Comparison of ENCODE assay signal across 21 cellular contexts in the genomic region with DNA sequence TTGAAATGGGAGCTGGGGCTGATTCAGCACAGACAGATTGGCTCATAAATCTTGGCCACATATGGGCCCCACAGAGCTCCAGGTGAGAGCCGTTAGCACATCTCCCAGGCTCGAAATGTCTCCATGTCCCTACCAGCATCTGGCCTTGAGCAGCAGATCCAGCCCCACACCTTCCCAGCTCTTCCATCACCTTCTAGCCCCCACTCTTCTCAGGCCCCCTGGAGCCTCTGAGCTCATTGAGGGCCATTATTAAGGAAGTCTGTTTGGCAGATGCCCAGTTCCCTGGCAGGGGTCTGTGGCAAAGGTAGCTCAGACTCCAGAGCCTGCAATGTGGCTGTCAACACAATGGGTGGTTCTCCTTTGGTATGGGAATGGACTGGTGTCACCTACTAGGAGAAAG.
"Had no signal": no experiment of that assay in that cellular context is flagged by ENCODE, and none has a peak within 500 bp of the region (broad histone marks: within the 10 kb centered on the region; RNA-seq: fewer than 3 reads in every experiment).

No MANE protein-coding gene starts in this region.

- H3K4me1 ChIP-seq: esophagus squamous epithelium, gastroesophageal sphincter, psoas muscle, right lobe of liver, spleen, testis, tibial nerve had no signal

- ATAC-seq: gastroesophageal sphincter; left colon; naive thymus-derived CD4-positive, alpha-beta T cell; psoas muscle; right lobe of liver; stimulated activated memory B cell treated with anti-CD40 and anti-IgM and Interleukin-4, amounts not matched to agents 10 μg/mL and 1 μg/mL and 100 μg/mL, for 72 hours; stimulated activated naive CD8-positive, alpha-beta T cell treated with anti-CD3 and anti-CD28 coated beads, Interleukin-15, amount 100 ng/mL, for 72 hours had no signal

- H3K9me3 ChIP-seq: esophagus squamous epithelium, gastroesophageal sphincter, neutrophil, psoas muscle, right lobe of liver, spleen, testis, tibial nerve had no signal

- H3K36me3 ChIP-seq: esophagus squamous epithelium, neutrophil, right lobe of liver, spleen, tibial nerve had no signal

- DNase-seq: dermis blood vessel endothelial cell; esophagus squamous epithelium; foreskin fibroblast; glutamatergic neuron; left colon; mesendoderm; naive thymus-derived CD4-positive, alpha-beta T cell; nephron progenitor cell; psoas muscle; retina; right lobe of liver; spleen; stimulated activated CD4-positive, alpha-beta T cell treated with anti-CD3 and anti-CD28 coated beads, Interleukin-15, amount 100 ng/mL, for 24 hours; stimulated activated CD4-positive, alpha-beta T cell treated with anti-CD3 and anti-CD28 coated beads, Interleukin-1b, Interleukin-23, amount 100 ng/mL, for 48 hours; stimulated activated CD4-positive, alpha-beta T cell treated with anti-CD3 and anti-CD28 coated beads, Interleukin-4, amount 100 ng/mL, for 24 hours; stimulated activated naive CD8-positive, alpha-beta T cell treated with anti-CD3 and anti-CD28 coated beads, Interleukin-15, amount 100 ng/mL, for 72 hours; testis had no signal

- H3K4me3 ChIP-seq: esophagus squamous epithelium, gastroesophageal sphincter, psoas muscle, right lobe of liver, spleen, testis, tibial nerve had no signal

- H3K27ac ChIP-seq: esophagus squamous epithelium, gastroesophageal sphincter, neutrophil, psoas muscle, right lobe of liver, spleen, testis, tibial nerve had no signal

- H3K27me3 ChIP-seq: esophagus squamous epithelium, gastroesophageal sphincter, neutrophil, right lobe of liver, spleen, testis, tibial nerve had no signal
